24 cellular contexts compared by ENCODE assay signal in the genomic region with DNA sequence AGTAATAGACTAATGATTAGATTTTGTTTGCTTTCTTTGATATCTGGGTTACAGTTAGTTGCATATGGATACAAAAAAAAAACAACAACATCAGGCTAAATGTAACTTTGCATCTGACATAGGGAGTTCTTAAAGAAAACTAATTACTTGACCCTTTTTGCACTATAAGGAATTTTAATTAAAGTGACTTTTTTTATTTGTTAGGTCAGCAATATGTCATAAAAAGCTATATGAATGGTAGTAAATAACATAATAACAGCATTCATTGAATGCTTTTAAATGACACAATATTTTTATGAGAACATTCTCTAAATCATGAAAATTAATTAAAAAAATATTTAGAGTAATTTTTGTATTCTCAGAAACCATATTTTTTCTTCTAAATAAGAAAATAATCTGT.
"Had no signal": no experiment of that assay in that cellular context is flagged by ENCODE, and none has a peak within 500 bp of the region (broad histone marks: within the 10 kb centered on the region; RNA-seq: fewer than 3 reads in every experiment).

No MANE protein-coding gene starts in this region.

- H3K4me3 ChIP-seq: coronary artery, dorsolateral prefrontal cortex, esophagus squamous epithelium, gastrocnemius medialis, heart right ventricle, left lung, lower lobe of right lung, mucosa of descending colon had no signal

- H3K27ac ChIP-seq: coronary artery, dorsolateral prefrontal cortex, epithelial cell of prostate, esophagus squamous epithelium, gastrocnemius medialis, heart right ventricle, left lung, lower lobe of right lung had no signal

- H3K4me1 ChIP-seq: esophagus squamous epithelium, gastrocnemius medialis, heart right ventricle, left lung, lower lobe of right lung had no signal

- FAIRE-seq: islet of Langerhans, keratinocyte had no signal

- ATAC-seq: esophagus mucosa, gastrocnemius medialis, heart right ventricle, left cardiac atrium, left lung, left ventricle myocardium superior, lower lobe of right lung, mucosa of descending colon had no signal

- H3K36me3 ChIP-seq: esophagus squamous epithelium, gastrocnemius medialis, heart right ventricle, left lung, lower lobe of right lung had no signal

- H3K9me3 ChIP-seq: esophagus squamous epithelium, gastrocnemius medialis, heart right ventricle, left lung, lower lobe of right lung, mucosa of descending colon had no signal

- DNase-seq: dermis blood vessel endothelial cell; dorsolateral prefrontal cortex; effector CD4-positive, alpha-beta T cell; effector memory CD4-positive, alpha-beta T cell; erythroblast; esophagus squamous epithelium; foreskin fibroblast; foreskin melanocyte; gastrocnemius medialis; glutamatergic neuron; head of caudate nucleus; heart right ventricle; hippocampal formation; left cardiac atrium; left lung; left ventricle myocardium superior; lower lobe of right lung; mesenchymal stem cell; mucosa of descending colon had no signal

- H3K27me3 ChIP-seq: dorsolateral prefrontal cortex, esophagus squamous epithelium, gastrocnemius medialis, heart right ventricle, left lung had no signal
